In the genomic region with DNA sequence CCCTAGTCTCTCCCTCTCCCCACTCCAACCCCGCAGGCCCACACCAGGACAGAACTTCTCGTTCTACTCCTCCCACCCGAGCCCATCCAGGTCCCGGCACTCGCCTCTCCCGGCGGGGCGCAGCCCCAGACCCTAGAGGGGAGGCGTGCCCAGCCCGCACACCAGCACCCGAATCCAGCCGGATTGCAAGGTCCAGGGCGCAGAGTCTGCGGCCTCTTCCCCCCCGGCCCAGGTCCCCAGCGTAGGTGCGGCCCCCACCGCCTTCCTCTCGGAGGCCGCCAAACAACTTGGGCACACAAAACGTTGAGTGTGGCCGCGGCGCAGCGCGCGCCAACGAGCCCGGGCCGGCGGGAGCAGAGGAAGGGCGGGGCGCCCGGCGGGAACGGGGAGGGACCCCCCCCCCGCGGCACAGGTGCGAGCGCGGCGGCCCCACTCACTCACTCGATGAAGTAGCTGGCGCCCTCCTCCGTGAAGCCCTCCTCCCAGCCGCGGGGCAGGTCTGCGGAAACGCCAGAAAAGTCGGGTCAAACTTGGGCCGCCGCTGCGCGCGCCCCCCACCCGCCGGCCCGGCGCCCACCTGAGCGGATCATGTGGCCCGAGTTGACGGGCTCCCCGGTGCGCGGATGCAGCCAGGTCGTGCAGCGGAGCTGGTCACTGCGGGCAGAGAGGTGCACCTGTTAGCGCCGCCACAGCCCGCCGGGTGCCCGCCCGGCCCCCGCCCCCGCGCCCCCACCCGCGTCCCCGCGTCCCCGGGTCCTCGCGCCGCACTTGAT, we compare ENCODE assay signal across 8 cellular contexts. TPM values are rescaled to one million over a fixed set of nuclear protein-coding genes. Genes with fewer than 3 reads are reported as not detected.
DNase-seq lines count a peak whose midpoint lies in the region; ATAC-seq and TF ChIP-seq lines count a peak whose summit lies in the region.

No MANE protein-coding gene starts in this region.

- H4K20me1 ChIP-seq in DOHH2 (ENCODE audit: control insufficient read depth, insufficient read depth, low read depth, low read length): no peaks in the 10 kb centered on the region

- H3K79me2 ChIP-seq in DOHH2 (ENCODE audit: control insufficient read depth, low read length): no peaks in the 10 kb centered on the region

- no peaks in the 10 kb centered on the region for H3K9me3 Mint-ChIP-seq in activated naive CD4-positive, alpha-beta T cell treated with anti-CD3 and anti-CD28 coated beads, Interleukin-2, amount 50 U/mL, for 72 hours

- H3K27ac ChIP-seq in DOHH2 (ENCODE audit: low read depth, low read length): no peak overlapping the region
- no peak overlapping the region for H3K27ac ChIP-seq in iPS DF 6.9 (ENCODE audit: low read length)
- H3K27ac ChIP-seq in skin epidermis: peak overlapping the region in 8 of 21 experiments; percentile 10 to 71 (median 34)

- H3K27me3 ChIP-seq in DOHH2 (ENCODE audit: control insufficient read depth, low read length): peaks cover 49% of the 10 kb centered on the region
- H3K27me3 ChIP-seq in iPS DF 6.9 (ENCODE audit: control insufficient read depth, insufficient read depth, low read length): no peaks in the 10 kb centered on the region

- H3F3A ChIP-seq in DOHH2 (ENCODE audit: control insufficient read depth, insufficient read depth): no peaks in the 10 kb centered on the region

- H3K9me2 ChIP-seq in DOHH2 (replicated peaks; ENCODE audit: control insufficient read depth, low read length): no peaks in the 10 kb centered on the region

- TF ChIP-seq CTCF in DOHH2 (IDR thresholded peaks at IDR 0.05; ENCODE audit: low read depth, low read length, poor library complexity, severe bottlenecking): no peak

- peaks cover 4% of the 10 kb centered on the region; the same call in 1 of the 2 replicates for H3K4me1 ChIP-seq in DOHH2 (ENCODE audit: control insufficient read depth, low read length)
- H3K4me1 ChIP-seq in iPS DF 6.9 (ENCODE audit: control insufficient read depth, insufficient read depth, low read length): peaks cover 4% of the 10 kb centered on the region; the same call in 1 of the 2 replicates

- peaks cover 5 to 8% of the 10 kb centered on the region in 2 donors for H3K36me3 Mint-ChIP-seq in activated naive CD4-positive, alpha-beta T cell treated with anti-CD3 and anti-CD28 coated beads, Interleukin-2, amount 50 U/mL, for 72 hours

- peak overlapping the region; percentile 20; the same call in 1 of the 2 replicates for H3K4me3 ChIP-seq in DOHH2 (ENCODE audit: low read length)
- peak overlapping the region; percentile 76 for H3K4me3 ChIP-seq in iPS DF 6.9 (ENCODE audit: low read length)
- H3K4me3 ChIP-seq in skin epidermis: peak overlapping the region; percentile 32 to 63 (median 42)

- no peak overlapping the region for H3K27ac Mint-ChIP-seq in activated naive CD4-positive, alpha-beta T cell treated with anti-CD3 and anti-CD28 coated beads, Interleukin-2, amount 50 U/mL, for 72 hours

- H3K36me3 ChIP-seq in DOHH2 (ENCODE audit: control insufficient read depth, low read length) (no peaks in the 10 kb centered on the region), iPS DF 6.9 (ENCODE audit: control insufficient read depth, insufficient read depth, low read length) (no peaks in the 10 kb centered on the region)

- WGBS in iPS DF 6.9 (ENCODE audit: insufficient coverage, insufficient read length): no CpG with 5 or more reads among the region's 85 CpGs

- ATAC-seq in activated naive CD4-positive, alpha-beta T cell treated with anti-CD3 and anti-CD28 coated beads, Interleukin-2, amount 50 U/mL, for 72 hours: peak; percentile 49 to 53
- ATAC-seq in HG02763 (IDR thresholded peaks at IDR 0.05; ENCODE audit: unreplicated experiment): no peak

- DNase-seq in LoVo (ENCODE audit: low spot score): peak; percentile 31
- DNase-seq in activated naive CD4-positive, alpha-beta T cell treated with anti-CD3 and anti-CD28 coated beads, Interleukin-2, amount 50 U/mL, for 72 hours (ENCODE audit: low spot score in 2 of 2): peak in 1 of 2 donors; percentile 22
- DNase-seq in iPS DF 6.9 (ENCODE audit: low read depth, low spot score): no peak
- DNase-seq in D341Med (ENCODE audit: low spot score): no peak
- DNase-seq in OCI-M2 (lab: John Stamatoyannopoulos, UW; ENCODE audit: unreplicated experiment): no peak

- H3K9me3 ChIP-seq in DOHH2 (ENCODE audit: control insufficient read depth, insufficient read depth, low read length) (no peaks in the 10 kb centered on the region), iPS DF 6.9 (ENCODE audit: control insufficient read depth, insufficient read depth, low read length) (no peaks in the 10 kb centered on the region)

- peak overlapping the region; percentile 53 for H3K4me2 ChIP-seq in DOHH2 (ENCODE audit: low read length)

RNA-seq across cellular contexts. Expression of gene PLEKHA7, which starts 0.5 kb away (rescaled TPM):
- total RNA-seq in activated naive CD4-positive, alpha-beta T cell treated with anti-CD3 and anti-CD28 coated beads, Interleukin-2, amount 50 U/mL, for 72 hours: 1 to 10 TPM; 3.6 to 5.7 TPM

Comparison
In these comparisons a context has a peak if more than half of its experiments do, and no peak if none do; other contexts are left out.
1. H3K4me3 ChIP-seq: peak in every context shown above with its lines; median percentile 76 in iPS DF 6.9; 42 in skin epidermis; 20 in DOHH2.